In genomic region chr20:15318682-15319081, GRCh38 we compare ENCODE assay signal across 16 cellular contexts.
DNase-seq lines count a peak whose midpoint lies in the region; ATAC-seq lines count a peak whose summit lies in the region.
"Had no signal": no experiment of that assay in that cellular context is flagged by ENCODE, and none has a peak within 500 bp of the region (broad histone marks: within the 10 kb centered on the region; RNA-seq: fewer than 3 reads in every experiment).

No MANE protein-coding gene starts in this region.

- H3K27me3 Mint-ChIP-seq in stimulated activated naive B cell treated with anti-CD40 and anti-IgM and Interleukin-4, amounts not matched to agents 10 μg/mL and 1 μg/mL and 100 μg/mL, for 72 hours: peaks cover 0 to 4% of the 10 kb centered on the region in 2 donors

- peaks cover 15 to 17% of the 10 kb centered on the region in 2 donors for H3K36me3 Mint-ChIP-seq in stimulated activated naive B cell treated with anti-CD40 and anti-IgM and Interleukin-4, amounts not matched to agents 10 μg/mL and 1 μg/mL and 100 μg/mL, for 72 hours

- no peak for DNase-seq in stimulated activated naive B cell treated with anti-CD40 and anti-IgM and Interleukin-4, amounts not matched to agents 10 μg/mL and 1 μg/mL and 100 μg/mL, for 72 hours
- DNase-seq in NCI-H187 (lab: John Stamatoyannopoulos, UW): no peak
- no peak for DNase-seq in NCI-H2081 treated with DMSO at 0.1 percent for 48 hours (lab: John Stamatoyannopoulos, UW)
- DNase-seq: AML-193; Calu3; foreskin keratinocyte; mesendoderm; NCI-H1105 treated with DMSO at 0.1 percent for 48 hours; NCI-H69; posterior cingulate gyrus; stimulated activated CD4-positive, alpha-beta T cell treated with anti-CD3 and anti-CD28 coated beads, Interleukin-4, amount 100 ng/mL, for 24 hours had no signal

- ATAC-seq in GM18868 (IDR thresholded peaks at IDR 0.05; ENCODE audit: unreplicated experiment) (peak; percentile 39), GM21723 (IDR thresholded peaks at IDR 0.05; ENCODE audit: unreplicated experiment) (peak; percentile 39), HG03378 (IDR thresholded peaks at IDR 0.05; ENCODE audit: unreplicated experiment) (peak; percentile 29), HG03097 (IDR thresholded peaks at IDR 0.05; ENCODE audit: low FRiP score, unreplicated experiment) (no peak)
- ATAC-seq in stimulated activated naive B cell treated with anti-CD40 and anti-IgM and Interleukin-4, amounts not matched to agents 10 μg/mL and 1 μg/mL and 100 μg/mL, for 72 hours (replicated peaks): no peak
- ATAC-seq: foreskin keratinocyte had no signal

- H3K27ac Mint-ChIP-seq in stimulated activated naive B cell treated with anti-CD40 and anti-IgM and Interleukin-4, amounts not matched to agents 10 μg/mL and 1 μg/mL and 100 μg/mL, for 72 hours: peak overlapping the region; percentile 1
- H3K27ac Mint-ChIP-seq: nephron had no signal

- H3K4me3 Mint-ChIP-seq in stimulated activated naive B cell treated with anti-CD40 and anti-IgM and Interleukin-4, amounts not matched to agents 10 μg/mL and 1 μg/mL and 100 μg/mL, for 72 hours: peak overlapping the region; percentile 23 to 27
- H3K4me3 Mint-ChIP-seq: nephron had no signal

- peaks cover 8 to 13% of the 10 kb centered on the region in 2 donors for H3K9me3 Mint-ChIP-seq in stimulated activated naive B cell treated with anti-CD40 and anti-IgM and Interleukin-4, amounts not matched to agents 10 μg/mL and 1 μg/mL and 100 μg/mL, for 72 hours

- H3K4me1 Mint-ChIP-seq in stimulated activated naive B cell treated with anti-CD40 and anti-IgM and Interleukin-4, amounts not matched to agents 10 μg/mL and 1 μg/mL and 100 μg/mL, for 72 hours: peaks cover 23 to 62% of the 10 kb centered on the region in 2 donors
- H3K4me1 Mint-ChIP-seq: nephron had no signal

Comparison
In these comparisons a context has a peak if more than half of its experiments do, and no peak if none do; other contexts are left out.
1. ATAC-seq: peak in GM18868 (single experiment), GM21723 (single experiment) and HG03378 (single experiment); none in stimulated activated naive B cell treated with anti-CD40 and anti-IgM and Interleukin-4, amounts not matched to agents 10 μg/mL and 1 μg/mL and 100 μg/mL, for 72 hours (0 of 2) and HG03097 (single experiment).